In the genomic region with DNA sequence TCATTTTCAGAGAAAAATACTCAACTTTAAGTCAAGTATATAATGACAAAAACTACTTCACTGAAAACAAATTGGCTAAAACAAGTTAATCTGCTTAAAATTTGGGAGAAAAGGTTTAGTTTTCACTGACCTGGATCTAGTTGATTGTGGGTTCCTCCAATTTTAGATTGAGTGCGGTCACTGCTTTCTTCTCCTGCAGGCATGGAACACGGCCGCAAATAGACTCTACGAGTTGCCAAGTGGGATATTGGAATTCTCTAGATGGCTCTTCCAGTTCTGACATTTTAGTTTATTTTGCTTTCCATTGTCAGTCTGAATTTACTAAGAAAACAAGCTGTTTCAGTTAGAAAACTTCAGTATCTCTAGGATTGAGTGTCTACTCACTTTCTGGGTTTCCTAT, we compare ENCODE assay signal across 11 cellular contexts. TPM values are rescaled to one million over a fixed set of nuclear protein-coding genes. Genes with fewer than 3 reads are reported as not detected.
"Had no signal": no experiment of that assay in that cellular context is flagged by ENCODE, and none has a peak within 500 bp of the region (broad histone marks: within the 10 kb centered on the region; RNA-seq: fewer than 3 reads in every experiment).

No MANE protein-coding gene starts in this region.

- H3K4me1 ChIP-seq: HAP-1 had no signal

- DNase-seq: GM23248, GOT3, H7, H9, HCEC 1CT, HFFc6 had no signal

- H3K36me3 ChIP-seq: HAP-1 had no signal

- H3K9me3 ChIP-seq: HAP-1 had no signal

- H3K4me3 ChIP-seq: GM23248, GM23338, HAP-1 had no signal

- FAIRE-seq: H1 had no signal

- ATAC-seq: GM23338, HCT116 had no signal

- H3K27ac ChIP-seq: GM23248 had no signal

RNA-seq across cellular contexts. Expression of a gene that starts 12.3 kb away (rescaled TPM):
- total RNA-seq: GM23248, GM23338, H1, H4, H7, H9, HFFc6 had no signal
- polyA plus RNA-seq: GM23248, GM23338, H1 had no signal

RNA-seq across cellular contexts. Expression of a gene that starts 29.3 kb away (rescaled TPM):
- total RNA-seq: GM23248, GM23338, H1, H4, H7, H9, HFFc6 had no signal
- polyA plus RNA-seq: GM23248, GM23338, H1 had no signal

RNA-seq across cellular contexts. Expression of a gene that starts 48.0 kb away (rescaled TPM):
- total RNA-seq: GM23248, GM23338, H1, H4, H7, H9, HFFc6 had no signal
- polyA plus RNA-seq: GM23248, GM23338, H1 had no signal
